17 cellular contexts compared by ENCODE assay signal in genomic region chr10:77105756-77106155, GRCh38.
DNase-seq lines count a peak whose midpoint lies in the region; TF ChIP-seq lines count a peak whose summit lies in the region.
"Had no signal": no experiment of that assay in that cellular context is flagged by ENCODE, and none has a peak within 500 bp of the region (broad histone marks: within the 10 kb centered on the region; RNA-seq: fewer than 3 reads in every experiment).

No MANE protein-coding gene starts in this region.

- in situ Hi-C loops in GM23248 (cut with MboI), result loop anchor here (25.0 kb wide), 2 partner anchors 543 to 1718 kb away; no protein-coding TSS in a partner anchor

- H3K9me2 ChIP-seq in GM23248 (ENCODE audit: insufficient read depth) (no peaks in the 10 kb centered on the region), hepatocyte (replicated peaks; ENCODE audit: insufficient read depth) (no peaks in the 10 kb centered on the region)

- H3K27me3 Mint-ChIP-seq in type B pancreatic cell, result peaks cover 13% of the 10 kb centered on the region
- peaks cover 2% of the 10 kb centered on the region for H3K27me3 Mint-ChIP-seq in activated CD4-positive, alpha-beta T cell treated with anti-CD3 and anti-CD28 coated beads, Interleukin-2, amount 10 ng/mL, durations not matched to agents 24 days and 14 days

- H3K79me2 ChIP-seq in GM23248 (ENCODE audit: insufficient read depth) (no peaks in the 10 kb centered on the region), hepatocyte (no peaks in the 10 kb centered on the region)

- 11 to 13% methylated on average over 3 of the region's 3 CpGs for WGBS in GM23248 (ENCODE audit: low coverage in 1 of 2, low lambda C conversion rate in 2 of 2, missing lambda C conversion rate in 2 of 2), 2 experiments
- WGBS in hepatocyte (ENCODE audit: low lambda C conversion rate, missing lambda C conversion rate), result 43% methylated on average over 3 of the region's 3 CpGs

- H3K36me3 ChIP-seq in GM23248 (ENCODE audit: low read depth) (no peaks in the 10 kb centered on the region), hepatocyte (replicated peaks; ENCODE audit: insufficient read depth, low read depth) (no peaks in the 10 kb centered on the region), MG63 (peaks cover 19% of the 10 kb centered on the region)
- H3K36me3 ChIP-seq: pancreas, transverse colon had no signal

- DNase-seq in GM23248, result peak; percentile 60
- peak; percentile 64 for DNase-seq in dedifferentiated amniotic fluid mesenchymal stem cell (ENCODE audit: extremely low spot score)
- DNase-seq in hepatocyte (ENCODE audit: low spot score), result no peak
- DNase-seq in type B pancreatic cell (ENCODE audit: extremely low spot score, unreplicated experiment), result no peak
- DNase-seq in A172 (ENCODE audit: low spot score), result no peak
- no peak for DNase-seq in activated CD4-positive, alpha-beta T cell treated with anti-CD3 and anti-CD28 coated beads, Interleukin-2, amount 10 ng/mL, durations not matched to agents 24 days and 14 days
- no peak for DNase-seq in MG63
- DNase-seq: activated CD4-positive, CD25-positive, alpha-beta regulatory T cell treated with anti-CD3 and anti-CD28 coated beads, Interleukin-2, amount 50 U/mL, for 72 hours; activated T-cell treated with anti-CD3 and anti-CD28 coated beads for 4 hours; CD4-positive, alpha-beta memory T cell; cortex of kidney; GDM1; NCI-H510A; pancreas; transverse colon had no signal

- TF ChIP-seq CTCF in hepatocyte (IDR thresholded peaks at IDR 0.05; ENCODE audit: poor library complexity) (no peak), type B pancreatic cell (conservative IDR thresholded peaks at IDR 0.05) (no peak)

- H3K4me1 ChIP-seq in GM23248 (ENCODE audit: insufficient read depth) (peaks cover 24% of the 10 kb centered on the region), hepatocyte (ENCODE audit: insufficient read depth) (peaks cover 10% of the 10 kb centered on the region)
- H3K4me1 ChIP-seq: pancreas had no signal

- H3K9me3 ChIP-seq in GM23248 (ENCODE audit: low read depth) (no peaks in the 10 kb centered on the region), hepatocyte (ENCODE audit: low read depth) (no peaks in the 10 kb centered on the region), MG63 (no peaks in the 10 kb centered on the region)
- H3K9me3 ChIP-seq: pancreas, transverse colon had no signal

- H3K27me3 ChIP-seq in GM23248 (replicated peaks; ENCODE audit: insufficient read depth) (no peaks in the 10 kb centered on the region), hepatocyte (no peaks in the 10 kb centered on the region), MG63 (no peaks in the 10 kb centered on the region)
- H3K27me3 ChIP-seq: pancreas, transverse colon had no signal

- no peak overlapping the region for H3K4me3 ChIP-seq in GM23248
- no peak overlapping the region for H3K4me3 ChIP-seq in hepatocyte
- no peak overlapping the region for H3K4me3 ChIP-seq in MG63
- H3K4me3 ChIP-seq: pancreas, transverse colon had no signal

- H3K9ac ChIP-seq in GM23248, result 0 out of 2 replicates have a peak overlapping the region, but pooled peaks have one; percentile 1
- H3K9ac ChIP-seq: KMS-11 had no signal

- H3K4me2 ChIP-seq in GM23248 (ENCODE audit: unreplicated experiment), result peak overlapping the region; percentile 47
- H3K4me2 ChIP-seq in hepatocyte, result no peak overlapping the region
- H3K4me2 ChIP-seq: KMS-11 had no signal

- H3K27ac Mint-ChIP-seq in type B pancreatic cell, result peak overlapping the region; percentile 4
- no peak overlapping the region for H3K27ac Mint-ChIP-seq in activated CD4-positive, alpha-beta T cell treated with anti-CD3 and anti-CD28 coated beads, Interleukin-2, amount 10 ng/mL, durations not matched to agents 24 days and 14 days
- H3K27ac Mint-ChIP-seq: CD4-positive, alpha-beta memory T cell; T-helper 1 cell treated with Interleukin-12 subunit alpha and Interleukin-12 subunit beta and Interleukin-4 antibody, amounts not matched to agents 30 μg/mL and 1 μg/mL, for 36 hours had no signal

- H3K36me3 Mint-ChIP-seq in type B pancreatic cell, result peaks cover 4% of the 10 kb centered on the region
- H3K36me3 Mint-ChIP-seq in activated CD4-positive, alpha-beta T cell treated with anti-CD3 and anti-CD28 coated beads, Interleukin-2, amount 10 ng/mL, durations not matched to agents 24 days and 14 days (ENCODE audit: low read depth), result no peaks in the 10 kb centered on the region
- H3K36me3 Mint-ChIP-seq: CD4-positive, alpha-beta memory T cell had no signal

- peaks cover 19% of the 10 kb centered on the region for H3K4me1 Mint-ChIP-seq in type B pancreatic cell (ENCODE audit: unreplicated experiment)
- no peaks in the 10 kb centered on the region for H3K4me1 Mint-ChIP-seq in activated CD4-positive, alpha-beta T cell treated with anti-CD3 and anti-CD28 coated beads, Interleukin-2, amount 10 ng/mL, durations not matched to agents 24 days and 14 days
- H3K4me1 Mint-ChIP-seq: CD4-positive, alpha-beta memory T cell had no signal

- H3K4me3 Mint-ChIP-seq in type B pancreatic cell, result no peak overlapping the region
- no peak overlapping the region for H3K4me3 Mint-ChIP-seq in activated CD4-positive, alpha-beta T cell treated with anti-CD3 and anti-CD28 coated beads, Interleukin-2, amount 10 ng/mL, durations not matched to agents 24 days and 14 days
- H3K4me3 Mint-ChIP-seq: CD4-positive, alpha-beta memory T cell; T-helper 1 cell treated with Interleukin-12 subunit alpha and Interleukin-12 subunit beta and Interleukin-4 antibody, amounts not matched to agents 30 μg/mL and 1 μg/mL, for 36 hours had no signal

- intact Hi-C loops in activated CD4-positive, alpha-beta T cell treated with anti-CD3 and anti-CD28 coated beads, Interleukin-2, amount 10 ng/mL, durations not matched to agents 24 days and 14 days (cut with micrococcal nuclease), result no loop called here

- H3K27ac ChIP-seq in GM23248 (peak overlapping the region; percentile 9), hepatocyte (peak overlapping the region; percentile 66)
- H3K27ac ChIP-seq: KMS-11, pancreas had no signal

- H4K20me1 ChIP-seq in GM23248 (ENCODE audit: insufficient read depth) (no peaks in the 10 kb centered on the region), hepatocyte (ENCODE audit: insufficient read depth, poor library complexity, severe bottlenecking) (no peaks in the 10 kb centered on the region)

- no peak overlapping the region for H2AFZ ChIP-seq in GM23248
- H2AFZ ChIP-seq in hepatocyte, result no peak overlapping the region

- no peaks in the 10 kb centered on the region for H3K9me3 Mint-ChIP-seq in type B pancreatic cell
- no peaks in the 10 kb centered on the region for H3K9me3 Mint-ChIP-seq in activated CD4-positive, alpha-beta T cell treated with anti-CD3 and anti-CD28 coated beads, Interleukin-2, amount 10 ng/mL, durations not matched to agents 24 days and 14 days
- H3K9me3 Mint-ChIP-seq: T-helper 1 cell treated with Interleukin-12 subunit alpha and Interleukin-12 subunit beta and Interleukin-4 antibody, amounts not matched to agents 30 μg/mL and 1 μg/mL, for 36 hours had no signal

- H3F3A ChIP-seq in GM23248 (ENCODE audit: insufficient read depth), result peaks cover 25% of the 10 kb centered on the region

Comparison
In these comparisons a context has a peak if more than half of its experiments do, and no peak if none do; other contexts are left out.
1. DNase-seq: peak in GM23248 (single experiment) and dedifferentiated amniotic fluid mesenchymal stem cell (single experiment); none in hepatocyte (single experiment), type B pancreatic cell (single experiment), A172 (single experiment), activated CD4-positive, alpha-beta T cell treated with anti-CD3 and anti-CD28 coated beads, Interleukin-2, amount 10 ng/mL, durations not matched to agents 24 days and 14 days (single experiment) and MG63 (single experiment).